8 cellular contexts compared by ENCODE assay signal in genomic region chr22:19479358-19480172, GRCh38. TPM values are rescaled to one million over a fixed set of nuclear protein-coding genes. Genes with fewer than 3 reads are reported as not detected.
DNase-seq lines count a peak whose midpoint lies in the region; ATAC-seq, FAIRE-seq and TF ChIP-seq lines count a peak whose summit lies in the region.

A gene with protein sequence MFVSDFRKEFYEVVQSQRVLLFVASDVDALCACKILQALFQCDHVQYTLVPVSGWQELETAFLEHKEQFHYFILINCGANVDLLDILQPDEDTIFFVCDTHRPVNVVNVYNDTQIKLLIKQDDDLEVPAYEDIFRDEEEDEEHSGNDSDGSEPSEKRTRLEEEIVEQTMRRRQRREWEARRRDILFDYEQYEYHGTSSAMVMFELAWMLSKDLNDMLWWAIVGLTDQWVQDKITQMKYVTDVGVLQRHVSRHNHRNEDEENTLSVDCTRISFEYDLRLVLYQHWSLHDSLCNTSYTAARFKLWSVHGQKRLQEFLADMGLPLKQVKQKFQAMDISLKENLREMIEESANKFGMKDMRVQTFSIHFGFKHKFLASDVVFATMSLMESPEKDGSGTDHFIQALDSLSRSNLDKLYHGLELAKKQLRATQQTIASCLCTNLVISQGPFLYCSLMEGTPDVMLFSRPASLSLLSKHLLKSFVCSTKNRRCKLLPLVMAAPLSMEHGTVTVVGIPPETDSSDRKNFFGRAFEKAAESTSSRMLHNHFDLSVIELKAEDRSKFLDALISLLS (plus strand): TSS chr22:19479920. CDS start chr22:19479969, 49 bp downstream.

- H3K4me1 ChIP-seq in adrenal gland (replicated peaks in 1 of 2) (peaks cover 15 to 21% of the 10 kb centered on the region in 2 donors), trophoblast cell (ENCODE audit: control insufficient read depth in 1 of 2, insufficient read depth in 2 of 2, low read length in 2 of 2) (peaks cover 4 to 7% of the 10 kb centered on the region in 2 experiments)

- TF ChIP-seq CTCF in adrenal gland (IDR thresholded peaks at IDR 0.05) (no peak), type B pancreatic cell (conservative IDR thresholded peaks at IDR 0.05) (no peak)

- H3K9ac ChIP-seq in trophoblast cell (ENCODE audit: low read length) = peak within 1 kb of the TSS; percentile 94

- peak within 1 kb of the TSS; percentile 45 for H2AK5ac ChIP-seq in trophoblast cell (ENCODE audit: low read length)

- peak within 1 kb of the TSS; percentile 100 for H3K27ac Mint-ChIP-seq in type B pancreatic cell

- H3K23ac ChIP-seq in trophoblast cell (ENCODE audit: low read length) = no peak within 1 kb of the TSS

- no peaks in the 10 kb centered on the region for H3K9me3 ChIP-seq in adrenal gland (replicated peaks in 1 of 3)
- H3K9me3 ChIP-seq in trophoblast cell (ENCODE audit: insufficient read depth, low read depth, low read length) = no peaks in the 10 kb centered on the region

- peak within 1 kb of the TSS; percentile 10 to 91 (median 75) for H3K4me3 ChIP-seq in adrenal gland
- H3K4me3 ChIP-seq in trophoblast cell (ENCODE audit: low read depth, low read length) = peak within 1 kb of the TSS; percentile 93

- DNase-seq in GM12892 (ENCODE audit: insufficient read length) (peak; percentile 89), NCI-H146 (lab: John Stamatoyannopoulos, UW) (peak; percentile 95), T-helper 1 cell (peak; percentile 84 to 97 (median 91)), adrenal gland (peak; percentile 95 to 99 (median 97)), cardiac septum (ENCODE audit: low spot score) (peak; percentile 98), trophoblast cell (peak; percentile 98 to 99), type B pancreatic cell (ENCODE audit: extremely low spot score, unreplicated experiment) (peak; percentile 94)

- H2BK5ac ChIP-seq in trophoblast cell (ENCODE audit: low read depth, low read length, poor library complexity) = peak within 1 kb of the TSS; percentile 97

- TF ChIP-seq POLR2A in GM12892 (IDR thresholded peaks at IDR 0.05; ENCODE audit: low read depth, low read length) (peak; percentile 66; the same call in 1 of the 2 replicates), adrenal gland (IDR thresholded peaks at IDR 0.05) (no peak)

- peak within 1 kb of the TSS; percentile 99 for H3K4me3 Mint-ChIP-seq in type B pancreatic cell

- peaks cover 5% of the 10 kb centered on the region for H3K36me3 Mint-ChIP-seq in type B pancreatic cell

- peak within 1 kb of the TSS; percentile 73 for H3K4ac ChIP-seq in trophoblast cell (ENCODE audit: low read depth, low read length)

- peak; percentile 93 for FAIRE-seq in GM12892 (lab: Jason Lieb, UNC)

- no peaks in the 10 kb centered on the region for H3K27me3 Mint-ChIP-seq in type B pancreatic cell

- peaks cover 26% of the 10 kb centered on the region for H3K4me1 Mint-ChIP-seq in type B pancreatic cell (ENCODE audit: unreplicated experiment)

- H3K4me2 ChIP-seq in trophoblast cell (ENCODE audit: low read length) = peak within 1 kb of the TSS; percentile 99

- peak within 1 kb of the TSS; percentile 81 for H3K14ac ChIP-seq in trophoblast cell (ENCODE audit: low read length)

- peak within 1 kb of the TSS; percentile 52 for H4K12ac ChIP-seq in trophoblast cell (ENCODE audit: low read depth, low read length)

- H2BK120ac ChIP-seq in trophoblast cell (ENCODE audit: insufficient read depth, low read length, poor library complexity) = peak within 1 kb of the TSS; percentile 86

- peak within 1 kb of the TSS; percentile 94 to 100 (median 98) for H3K27ac ChIP-seq in adrenal gland
- H3K27ac ChIP-seq in trophoblast cell (ENCODE audit: low read depth, low read length) = peak within 1 kb of the TSS; percentile 87

- H4K8ac ChIP-seq in trophoblast cell (ENCODE audit: low read depth, low read length) = peak within 1 kb of the TSS; percentile 88

- 0 to 1% (median 0%) methylated on average over 19 to 50 of the region's 50 CpGs for WGBS in adrenal gland, 4 donors
- WGBS in trophoblast cell (ENCODE audit: extremely low coverage, insufficient coverage, insufficient read length) = no CpG with 5 or more reads among the region's 50 CpGs

- no peaks in the 10 kb centered on the region for H3K9me3 Mint-ChIP-seq in type B pancreatic cell

- peak within 1 kb of the TSS; percentile 87 for H3K18ac ChIP-seq in trophoblast cell (ENCODE audit: low read length)

- peaks cover 16% of the 10 kb centered on the region for H3K79me2 ChIP-seq in trophoblast cell (ENCODE audit: control insufficient read depth, insufficient read depth, low read length, poor library complexity)

- H3K27me3 ChIP-seq in adrenal gland (no peaks in the 10 kb centered on the region), trophoblast cell (ENCODE audit: insufficient read depth, low read length) (no peaks in the 10 kb centered on the region)

- peaks cover 9% of the 10 kb centered on the region for H3K79me1 ChIP-seq in trophoblast cell (ENCODE audit: low read length)

- no peak within 1 kb of the TSS for H2BK12ac ChIP-seq in trophoblast cell (ENCODE audit: low read length)

- peak within 1 kb of the TSS; percentile 94 for H2AFZ ChIP-seq in trophoblast cell (ENCODE audit: insufficient read depth, low read length, poor library complexity)

- peak; percentile 76 for ATAC-seq in HG02852 (IDR thresholded peaks at IDR 0.05; ENCODE audit: unreplicated experiment)

- H3K36me3 ChIP-seq in adrenal gland (replicated peaks in 1 of 2) (peaks cover 0 to 9% of the 10 kb centered on the region in 2 donors), trophoblast cell (ENCODE audit: control insufficient read depth in 1 of 2, insufficient read depth in 2 of 2, low read length in 2 of 2) (peaks cover 17 to 22% of the 10 kb centered on the region in 2 experiments)

- intact Hi-C loops in adrenal gland (cut with DNase I) = loop anchor here (10.0 kb wide), 2 partner anchors 145 to 185 kb away; partner anchors contain the start of gene CLTCL1 (in 1 of the 2)
- intact Hi-C loops in cardiac septum (cut with DNase I) = loop anchor here (1.0 to 10.0 kb wide), 3 partner anchors 47 to 335 kb away; partner anchors contain the start of genes ESS2 and MRPL40

- H4K91ac ChIP-seq in trophoblast cell (ENCODE audit: low read depth, low read length) = peak within 1 kb of the TSS; percentile 85

RNA-seq across cellular contexts. Expression of the gene that starts here (rescaled TPM):
- polyA plus RNA-seq in GM12892 (2012; ENCODE audit: missing spikeins) = 40.5 TPM
- 1 to 10 TPM in 4 of 8 donors, under 1 TPM in 3, not detected in 1; 0.87 to 2.7 (median 1.0) TPM for total RNA-seq in adrenal gland
- 1 to 10 TPM in 2 of 3 donors, under 1 TPM in 1; 0.88 to 2.2 (median 2.0) TPM for polyA plus RNA-seq in adrenal gland
- total RNA-seq in cardiac septum = not detected
- polyA plus RNA-seq in trophoblast cell (2013) = 13.0 and 13.1 TPM in 2 replicates
- total RNA-seq in type B pancreatic cell (ENCODE audit: low replicate concordance) = 10.6 and 19.0 TPM in 2 replicates

Comparison
In these comparisons a context has a peak if more than half of its experiments do, and no peak if none do; other contexts are left out.
1. Peak in every context shown above with its lines: DNase-seq, ATAC-seq, H3K4me3 ChIP-seq and H3K27ac ChIP-seq.
2. Peak in DNase-seq in cardiac septum; RNA of the gene not detected or under 1 TPM.